8 cellular contexts compared by ENCODE assay signal in genomic region chr1:32362474-32363313, GRCh38. TPM values are rescaled to one million over a fixed set of nuclear protein-coding genes. Genes with fewer than 3 reads are reported as not detected.
DNase-seq lines count a peak whose midpoint lies in the region; ATAC-seq and TF ChIP-seq lines count a peak whose summit lies in the region.

Gene FAM229A, minus strand, starts transcription at chr1:32362485. Its CDS starts 394 bp downstream, at chr1:32362091.
Gene TSSK3, plus strand, starts transcription at chr1:32362539. Its CDS starts 163 bp downstream, at chr1:32362702.

- H3K27me3 Mint-ChIP-seq in activated CD8-positive, alpha-beta T cell treated with anti-CD3 and anti-CD28 coated beads for 36 hours = no peaks in the 10 kb centered on the region
- H3K27me3 Mint-ChIP-seq in activated CD8-positive, alpha-beta T cell treated with anti-CD3 and anti-CD28 coated beads, Interleukin-2, amount 10 ng/mL, durations not matched to agents 7 days and 5 days (ENCODE audit: low read depth) = no peaks in the 10 kb centered on the region
- peaks cover 41% of the 10 kb centered on the region for H3K27me3 Mint-ChIP-seq in dendritic cell treated with granulocyte-macrophage colony-stimulating factor and Interleukin-4, amounts not matched to agents 40 ng/mL and 50 ng/mL, for 4 days
- H3K27me3 Mint-ChIP-seq in memory B cell = no peaks in the 10 kb centered on the region

- peaks cover 0 to 20% (median 14%) of the 10 kb centered on the region in 4 donors for H3K4me1 ChIP-seq in tibial artery

- H3K4me3 Mint-ChIP-seq in activated CD8-positive, alpha-beta T cell treated with anti-CD3 and anti-CD28 coated beads for 36 hours = peak within 1 kb of the TSS; percentile 6
- no peak within 1 kb of the TSS for H3K4me3 Mint-ChIP-seq in activated CD8-positive, alpha-beta T cell treated with anti-CD3 and anti-CD28 coated beads, Interleukin-2, amount 10 ng/mL, durations not matched to agents 7 days and 5 days
- peak within 1 kb of the TSS; percentile 54 for H3K4me3 Mint-ChIP-seq in dendritic cell treated with granulocyte-macrophage colony-stimulating factor and Interleukin-4, amounts not matched to agents 40 ng/mL and 50 ng/mL, for 4 days
- peak within 1 kb of the TSS; percentile 61 for H3K4me3 Mint-ChIP-seq in memory B cell

- peaks cover 1% of the 10 kb centered on the region for H3K36me3 Mint-ChIP-seq in activated CD8-positive, alpha-beta T cell treated with anti-CD3 and anti-CD28 coated beads for 36 hours (ENCODE audit: low read depth)
- peaks cover 24% of the 10 kb centered on the region for H3K36me3 Mint-ChIP-seq in activated CD8-positive, alpha-beta T cell treated with anti-CD3 and anti-CD28 coated beads, Interleukin-2, amount 10 ng/mL, durations not matched to agents 7 days and 5 days (ENCODE audit: low read depth)
- H3K36me3 Mint-ChIP-seq in dendritic cell treated with granulocyte-macrophage colony-stimulating factor and Interleukin-4, amounts not matched to agents 40 ng/mL and 50 ng/mL, for 4 days (ENCODE audit: low read depth) = peaks cover 65% of the 10 kb centered on the region
- peaks cover 12% of the 10 kb centered on the region for H3K36me3 Mint-ChIP-seq in memory B cell

- no peaks in the 10 kb centered on the region for H3K9me3 ChIP-seq in tibial artery

- POLR2A ChIA-PET in activated CD8-positive, alpha-beta T cell treated with anti-CD3 and anti-CD28 coated beads for 36 hours (lab: Charles Lee) = interaction anchor here (0.8 to 1.5 kb wide), 4 partner anchors 9 to 31 kb away, joined by 3 to 4 read pairs (median 3); no protein-coding TSS in a partner anchor
- POLR2A ChIA-PET in activated CD8-positive, alpha-beta T cell treated with anti-CD3 and anti-CD28 coated beads, Interleukin-2, amount 10 ng/mL, durations not matched to agents 7 days and 5 days (lab: Charles Lee) = interaction anchor here (1.0 kb wide), 1 partner anchor 10 kb away, joined by 3 read pairs; no protein-coding TSS in a partner anchor
- POLR2A ChIA-PET in GM10248 (lab: Yijun Ruan, JAX) = interaction anchor here (0.5 to 0.6 kb wide), 2 partner anchors 38 to 484 kb away, joined by 3 to 6 read pairs; no protein-coding TSS in a partner anchor

- CTCF ChIA-PET in activated CD8-positive, alpha-beta T cell treated with anti-CD3 and anti-CD28 coated beads for 36 hours (lab: Charles Lee) = interaction anchor here (0.7 to 1.7 kb wide), 4 partner anchors 10 to 23 kb away, joined by 3 to 5 read pairs (median 3); no protein-coding TSS in a partner anchor
- CTCF ChIA-PET in activated CD8-positive, alpha-beta T cell treated with anti-CD3 and anti-CD28 coated beads, Interleukin-2, amount 10 ng/mL, durations not matched to agents 7 days and 5 days (lab: Charles Lee) = interaction anchor here (0.9 to 1.0 kb wide), 2 partner anchors 12 to 114 kb away, joined by 3 to 4 read pairs; no protein-coding TSS in a partner anchor
- CTCF ChIA-PET in GM10248 (lab: Yijun Ruan, JAX) = interaction anchor here (1.2 to 2.9 kb wide), 3 partner anchors 10 to 147 kb away, joined by 3 to 10 read pairs (median 5); no protein-coding TSS in a partner anchor

- intact Hi-C loops in activated CD8-positive, alpha-beta T cell treated with anti-CD3 and anti-CD28 coated beads for 36 hours (cut with micrococcal nuclease) = no loop called here
- intact Hi-C loops in dendritic cell treated with granulocyte-macrophage colony-stimulating factor and Interleukin-4, amounts not matched to agents 40 ng/mL and 50 ng/mL, for 4 days (cut with micrococcal nuclease) = no loop called here
- intact Hi-C loops in tibial artery (cut with DNase I; ENCODE audit: low total_unique reads) = no loop called here

- peaks cover 20% of the 10 kb centered on the region for H3K4me1 Mint-ChIP-seq in activated CD8-positive, alpha-beta T cell treated with anti-CD3 and anti-CD28 coated beads for 36 hours (ENCODE audit: low read depth)
- H3K4me1 Mint-ChIP-seq in activated CD8-positive, alpha-beta T cell treated with anti-CD3 and anti-CD28 coated beads, Interleukin-2, amount 10 ng/mL, durations not matched to agents 7 days and 5 days (ENCODE audit: low read depth) = peaks cover 21% of the 10 kb centered on the region
- H3K4me1 Mint-ChIP-seq in dendritic cell treated with granulocyte-macrophage colony-stimulating factor and Interleukin-4, amounts not matched to agents 40 ng/mL and 50 ng/mL, for 4 days (ENCODE audit: low read depth) = peaks cover 26% of the 10 kb centered on the region
- H3K4me1 Mint-ChIP-seq in memory B cell = peaks cover 17% of the 10 kb centered on the region

- H3K27ac Mint-ChIP-seq in activated CD8-positive, alpha-beta T cell treated with anti-CD3 and anti-CD28 coated beads for 36 hours = no peak within 1 kb of the TSS
- H3K27ac Mint-ChIP-seq in activated CD8-positive, alpha-beta T cell treated with anti-CD3 and anti-CD28 coated beads, Interleukin-2, amount 10 ng/mL, durations not matched to agents 7 days and 5 days = no peak within 1 kb of the TSS
- H3K27ac Mint-ChIP-seq in dendritic cell treated with granulocyte-macrophage colony-stimulating factor and Interleukin-4, amounts not matched to agents 40 ng/mL and 50 ng/mL, for 4 days = no peak within 1 kb of the TSS
- peak within 1 kb of the TSS; percentile 40 for H3K27ac Mint-ChIP-seq in memory B cell

- peak within 1 kb of the TSS; percentile 44 to 56 for H3K27ac ChIP-seq in tibial artery

- no peak for TF ChIP-seq CTCF in activated CD8-positive, alpha-beta T cell treated with anti-CD3 and anti-CD28 coated beads for 36 hours (IDR thresholded peaks at IDR 0.05)
- no peak for TF ChIP-seq CTCF in tibial artery (IDR thresholded peaks at IDR 0.05)
- TF ChIP-seq CTCF in GM10248 (IDR thresholded peaks at IDR 0.05; ENCODE audit: control extremely low read depth, extremely low read depth, low read depth, missing control alignments) = no peak

- H3K36me3 ChIP-seq in tibial artery = peaks cover 19 to 46% (median 33%) of the 10 kb centered on the region in 3 donors

- peak within 1 kb of the TSS; percentile 36 to 54 for H3K4me3 ChIP-seq in tibial artery

- no peaks in the 10 kb centered on the region for H3K27me3 ChIP-seq in tibial artery

- ATAC-seq in activated CD8-positive, alpha-beta T cell treated with anti-CD3 and anti-CD28 coated beads for 36 hours = no peak
- no peak for ATAC-seq in activated CD8-positive, alpha-beta T cell treated with anti-CD3 and anti-CD28 coated beads, Interleukin-2, amount 10 ng/mL, durations not matched to agents 7 days and 5 days
- no peak for ATAC-seq in memory B cell (ENCODE audit: low read depth)

- no peaks in the 10 kb centered on the region for H3K9me3 Mint-ChIP-seq in activated CD8-positive, alpha-beta T cell treated with anti-CD3 and anti-CD28 coated beads for 36 hours
- H3K9me3 Mint-ChIP-seq in activated CD8-positive, alpha-beta T cell treated with anti-CD3 and anti-CD28 coated beads, Interleukin-2, amount 10 ng/mL, durations not matched to agents 7 days and 5 days (ENCODE audit: insufficient read depth) = no peaks in the 10 kb centered on the region
- H3K9me3 Mint-ChIP-seq in dendritic cell treated with granulocyte-macrophage colony-stimulating factor and Interleukin-4, amounts not matched to agents 40 ng/mL and 50 ng/mL, for 4 days = no peaks in the 10 kb centered on the region
- no peaks in the 10 kb centered on the region for H3K9me3 Mint-ChIP-seq in memory B cell

- no peak for DNase-seq in activated CD8-positive, alpha-beta T cell treated with anti-CD3 and anti-CD28 coated beads for 36 hours
- no peak for DNase-seq in activated CD8-positive, alpha-beta T cell treated with anti-CD3 and anti-CD28 coated beads, Interleukin-2, amount 10 ng/mL, durations not matched to agents 7 days and 5 days
- DNase-seq in memory B cell (ENCODE audit: low spot score in 2 of 2) (no peak), tibial artery (no peak), NCI-H748 (lab: John Stamatoyannopoulos, UW; ENCODE audit: unreplicated experiment) (no peak), GM10248 (ENCODE audit: extremely low spot score) (no peak), RKO (ENCODE audit: low spot score) (no peak)

RNA-seq across cellular contexts. Expression of gene FAM229A, which starts in this region (rescaled TPM):
- total RNA-seq in activated CD8-positive, alpha-beta T cell treated with anti-CD3 and anti-CD28 coated beads for 36 hours = 1 to 10 TPM; 4.6 to 5.5 TPM
- total RNA-seq in activated CD8-positive, alpha-beta T cell treated with anti-CD3 and anti-CD28 coated beads, Interleukin-2, amount 10 ng/mL, durations not matched to agents 7 days and 5 days = 1 to 10 TPM; 2.6 to 3.2 TPM

RNA-seq across cellular contexts. Expression of gene TSSK3, which starts in this region (rescaled TPM):
- under 1 TPM; 0.85 to 0.90 TPM for total RNA-seq in activated CD8-positive, alpha-beta T cell treated with anti-CD3 and anti-CD28 coated beads for 36 hours
- total RNA-seq in activated CD8-positive, alpha-beta T cell treated with anti-CD3 and anti-CD28 coated beads, Interleukin-2, amount 10 ng/mL, durations not matched to agents 7 days and 5 days = under 1 TPM in 1 of 2 experiments, not detected in 1; 0.21 TPM
